ENCODE assay signal across 8 cellular contexts in the genomic region with DNA sequence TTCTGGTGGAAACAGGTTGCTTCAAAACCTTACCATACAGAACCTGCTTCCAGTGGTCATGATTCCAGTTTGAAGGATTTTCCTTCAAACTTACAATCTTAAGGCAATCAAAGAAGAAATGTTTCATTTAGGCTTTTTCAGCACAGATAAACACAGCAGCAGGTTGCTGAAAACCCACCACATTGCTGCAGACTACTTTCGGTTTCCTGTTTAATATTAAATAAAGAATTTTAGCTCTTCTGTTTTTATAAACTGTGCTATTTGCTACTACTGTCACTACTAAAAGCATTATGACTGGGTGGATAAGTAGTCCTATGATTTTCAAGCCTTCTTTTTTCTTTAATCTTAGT. TPM values are rescaled to one million over a fixed set of nuclear protein-coding genes. Genes with fewer than 3 reads are reported as not detected.
DNase-seq lines count a peak whose midpoint lies in the region; ATAC-seq, FAIRE-seq and TF ChIP-seq lines count a peak whose summit lies in the region.

No MANE protein-coding gene starts in this region.

- DNase-seq in brain microvascular endothelial cell (no peak), pancreas (no peak), NCI-H69 (lab: John Stamatoyannopoulos, UW) (no peak), NOMO-1 treated with DMSO at 0.1 percent for 48 hours (lab: John Stamatoyannopoulos, UW; ENCODE audit: unreplicated experiment) (no peak)

- FAIRE-seq in pancreas (lab: Jason Lieb, UNC): no peak

- H3K4me3 ChIP-seq in brain microvascular endothelial cell (ENCODE audit: low read depth, low read length) (no peak overlapping the region), pancreas (peak overlapping the region in 2 of 4 donors; percentile 20 to 35)

- H3K27ac ChIP-seq in brain microvascular endothelial cell: peak overlapping the region; percentile 74
- H3K27ac ChIP-seq in pancreas: peak overlapping the region in 2 of 4 donors; percentile 62 to 67

- TF ChIP-seq CTCF in brain microvascular endothelial cell (IDR thresholded peaks at IDR 0.05; ENCODE audit: low read depth, low read length, missing control alignments): no peak
- no peak for TF ChIP-seq CTCF in pancreas (IDR thresholded peaks at IDR 0.05)

- 10 to 17% methylated on average over 1 of the region's 1 CpG for WGBS in pancreas, 2 donors

- no peaks in the 10 kb centered on the region for H3K36me3 ChIP-seq in brain microvascular endothelial cell (replicated peaks)
- H3K36me3 ChIP-seq in pancreas: no peaks in the 10 kb centered on the region

- intact Hi-C loops in pancreas (cut with DNase I): no loop called here

- peak; percentile 4 for ATAC-seq in GM18909 (IDR thresholded peaks at IDR 0.05; ENCODE audit: poor library complexity, unreplicated experiment)
- ATAC-seq in HG03097 (IDR thresholded peaks at IDR 0.05; ENCODE audit: low FRiP score, unreplicated experiment): peak; percentile 1
- peak; percentile 5 to 43 (median 24) for ATAC-seq in pancreas
- no peak for ATAC-seq in GM19023 (IDR thresholded peaks at IDR 0.05; ENCODE audit: unreplicated experiment)
- ATAC-seq in GM19467 (IDR thresholded peaks at IDR 0.05; ENCODE audit: unreplicated experiment): no peak

- no peaks in the 10 kb centered on the region for H3K9me3 ChIP-seq in pancreas

- in situ Hi-C loops in brain microvascular endothelial cell (cut with HindIII; ENCODE audit: low pct_ligation_motif_present, low sequenced_read_pairs): no loop called here

- peaks cover 8 to 23% (median 18%) of the 10 kb centered on the region in 3 donors for H3K4me1 ChIP-seq in pancreas

- no peaks in the 10 kb centered on the region for H3K27me3 ChIP-seq in brain microvascular endothelial cell (replicated peaks)
- H3K27me3 ChIP-seq in pancreas: no peaks in the 10 kb centered on the region

RNA-seq across cellular contexts. Expression of a gene that starts 13.2 kb away (rescaled TPM):
- total RNA-seq in pancreas: 10 to 100 TPM; 28.3 to 58.0 (median 34.7) TPM
- 1 to 10 TPM; 8.8 TPM for polyA plus RNA-seq in pancreas

Comparison
In these comparisons a context has a peak if more than half of its experiments do, and no peak if none do; other contexts are left out.
1. ATAC-seq: peak in GM18909 (single experiment), HG03097 (single experiment) and pancreas (4 of 4); none in GM19023 (single experiment) and GM19467 (single experiment).